ENCODE assay signal across 8 cellular contexts in the genomic region with DNA sequence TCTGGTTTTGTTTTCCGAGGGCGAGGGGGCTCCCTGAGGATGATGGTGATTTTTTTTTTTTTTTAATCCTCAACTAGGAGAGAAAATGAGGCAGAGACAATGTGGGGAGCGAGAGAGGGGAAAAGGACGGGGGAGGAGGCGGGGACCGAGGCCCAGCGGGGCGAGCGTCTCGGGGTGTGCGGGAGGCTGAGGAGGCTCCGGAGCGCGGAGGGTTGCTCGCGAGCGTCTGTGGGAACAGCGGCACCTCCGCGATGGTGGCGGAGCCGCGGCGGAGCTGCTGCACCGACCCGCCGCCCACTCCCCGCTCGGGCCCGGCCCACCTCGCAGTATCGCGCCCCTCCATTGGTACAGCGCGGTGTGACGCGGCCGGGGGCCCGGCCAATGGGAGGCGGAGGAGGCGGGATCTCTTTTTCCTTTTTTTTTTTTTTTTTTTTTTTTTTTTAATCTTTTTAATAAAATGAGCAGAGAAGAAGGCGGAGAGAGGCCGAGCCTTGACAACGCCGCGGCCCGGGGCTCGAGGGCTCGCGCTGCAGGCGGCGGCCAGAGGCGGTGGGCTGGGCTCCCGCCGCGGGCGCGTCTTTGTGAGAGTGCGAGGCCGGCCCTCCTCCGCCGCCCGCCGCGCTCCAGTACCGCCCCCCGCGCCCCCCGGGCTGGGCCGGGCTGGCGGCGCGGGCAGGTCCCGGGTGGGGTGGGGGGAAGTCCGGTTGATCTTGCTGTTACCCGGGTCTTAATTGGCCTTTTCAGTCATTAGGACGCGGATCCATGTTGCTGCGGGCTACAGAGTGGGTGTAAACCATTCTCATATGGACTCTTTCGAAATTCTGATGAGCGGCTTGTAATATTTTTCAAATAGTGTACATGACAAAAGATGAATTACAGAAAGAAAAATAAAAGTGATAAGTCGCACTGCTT. TPM values are rescaled to one million over a fixed set of nuclear protein-coding genes. Genes with fewer than 3 reads are reported as not detected.
DNase-seq lines count a peak whose midpoint lies in the region; ATAC-seq and TF ChIP-seq lines count a peak whose summit lies in the region.

TSS of gene RERE (minus strand) at position 228 of the 912 bp plus-strand sequence.

- H3K9me3 Mint-ChIP-seq in immature natural killer cell = no peaks in the 10 kb centered on the region

- H3K9me3 ChIP-seq in WERI-Rb-1 (ENCODE audit: severe bottlenecking) = no peaks in the 10 kb centered on the region
- H3K9me3 ChIP-seq in breast epithelium = no peaks in the 10 kb centered on the region

- intact Hi-C loops in breast epithelium (cut with DNase I; ENCODE audit: low total_unique reads) = no loop called here

- DNase-seq in AG04449 (ENCODE audit: low read depth, low spot score) (peak; percentile 49), NCI-H2227 treated with DMSO at 0.1 percent for 48 hours (lab: John Stamatoyannopoulos, UW) (peak; percentile 94), WERI-Rb-1 (peak; percentile 94), breast epithelium (ENCODE audit: low spot score in 2 of 2) (peak; percentile 94), immature natural killer cell (peak; percentile 97 to 98 (median 98)), smooth muscle cell of the brain vasculature (ENCODE audit: low read depth, low spot score) (peak; percentile 70)

- peaks cover 0 to 10% of the 10 kb centered on the region in 2 donors for H3K4me1 ChIP-seq in breast epithelium

- H3K4me3 Mint-ChIP-seq in immature natural killer cell = peak within 1 kb of the TSS; percentile 89 to 95 (median 92)

- peak; percentile 93 for TF ChIP-seq POLR2A in breast epithelium (IDR thresholded peaks at IDR 0.05)

- ATAC-seq in GM18870 (IDR thresholded peaks at IDR 0.05; ENCODE audit: unreplicated experiment) = peak; percentile 82
- peak; percentile 89 for ATAC-seq in HG03108 (IDR thresholded peaks at IDR 0.05; ENCODE audit: unreplicated experiment)

- H3K36me3 Mint-ChIP-seq in immature natural killer cell = no peaks in the 10 kb centered on the region

- no peaks in the 10 kb centered on the region for H3K36me3 ChIP-seq in WERI-Rb-1
- no peaks in the 10 kb centered on the region for H3K36me3 ChIP-seq in breast epithelium

- TF ChIP-seq CTCF in AG04449 (IDR thresholded peaks at IDR 0.05; ENCODE audit: insufficient read depth, low read length, missing control alignments) (peak; percentile 7), WERI-Rb-1 (IDR thresholded peaks at IDR 0.05; ENCODE audit: low read depth, low read length) (no peak), breast epithelium (IDR thresholded peaks at IDR 0.05) (peak in 2 of 3 donors; percentile 24 to 34)

- no peaks in the 10 kb centered on the region for H3K27me3 ChIP-seq in WERI-Rb-1 (ENCODE audit: insufficient read depth, low read depth, severe bottlenecking)
- H3K27me3 ChIP-seq in breast epithelium = no peaks in the 10 kb centered on the region

- POLR2A ChIA-PET in AG04449 (lab: Yijun Ruan, JAX) = interaction anchor here (0.6 to 1.6 kb wide), 7 partner anchors 8 to 117 kb away, joined by 3 to 7 read pairs (median 3); partner anchors contain the start of gene ENO1

- H3K4me1 Mint-ChIP-seq in immature natural killer cell = peaks cover 32 to 46% of the 10 kb centered on the region in 2 donors

- peak within 1 kb of the TSS; percentile 90 to 98 (median 97) for H3K27ac Mint-ChIP-seq in immature natural killer cell

- H3K4me3 ChIP-seq in AG04449 (ENCODE audit: low read depth, low read length) (peak within 1 kb of the TSS; percentile 81), WERI-Rb-1 (ENCODE audit: low read depth, low read length) (peak within 1 kb of the TSS; percentile 87), breast epithelium (peak within 1 kb of the TSS; percentile 70 to 90 (median 83))

- CTCF ChIA-PET in AG04449 (lab: Yijun Ruan, JAX) = no interaction called here

- peaks cover 15 to 24% (median 22%) of the 10 kb centered on the region in 3 donors for H3K27me3 Mint-ChIP-seq in immature natural killer cell (ENCODE audit: low read depth in 3 of 3)

- H3K27ac ChIP-seq in WERI-Rb-1 (peak within 1 kb of the TSS; percentile 86), breast epithelium (peak within 1 kb of the TSS; percentile 98)

RNA-seq across cellular contexts. Expression of gene RERE, which starts in this region (rescaled TPM):
- total RNA-seq in breast epithelium = 100 to 1,000 TPM in 2 of 3 donors, 10 to 100 TPM in 1; 65.8 to 166 (median 123) TPM
- polyA plus RNA-seq in immature natural killer cell = 1 to 10 TPM; 3.8 to 5.9 (median 3.8) TPM

Comparison
In these comparisons a context has a peak if more than half of its experiments do, and no peak if none do; other contexts are left out.
1. Peak in every context shown above with its lines: DNase-seq, ATAC-seq, H3K4me3 ChIP-seq and H3K27ac ChIP-seq.